ENCODE assay signal across 20 cellular contexts in genomic region chr17:1289695-1290094, GRCh38. TPM values are rescaled to one million over a fixed set of nuclear protein-coding genes. Genes with fewer than 3 reads are reported as not detected.
A peak's percentile ranks its signal among the peaks of the same experiment; 100 is the strongest.
DNase-seq lines count a peak whose midpoint lies in the region; ATAC-seq, FAIRE-seq and TF ChIP-seq lines count a peak whose summit lies in the region.
"Had no signal": no experiment of that assay in that cellular context is flagged by ENCODE, and none has a peak within 500 bp of the region (broad histone marks: within the 10 kb centered on the region; RNA-seq: fewer than 3 reads in every experiment).

No MANE protein-coding gene starts in this region.

- intact Hi-C loops in activated CD4-positive, alpha-beta memory T cell treated with anti-CD3 and anti-CD28 coated beads for 36 hours (cut with micrococcal nuclease), result no loop called here
- intact Hi-C loops in Calu3 (cut with micrococcal nuclease; ENCODE audit: unreplicated experiment) (no loop called here), vagina (cut with DNase I) (no loop called here)

- peaks cover 5% of the 10 kb centered on the region for H3K9me3 Mint-ChIP-seq in activated CD4-positive, alpha-beta memory T cell treated with anti-CD3 and anti-CD28 coated beads for 36 hours
- H3K9me3 Mint-ChIP-seq in activated CD4-positive, alpha-beta memory T cell treated with anti-CD3 and anti-CD28 coated beads, Interleukin-2, amount 10 ng/mL, durations not matched to agents 7 days and 5 days, result peaks cover 29% of the 10 kb centered on the region
- peaks cover 11% of the 10 kb centered on the region for H3K9me3 Mint-ChIP-seq in Calu3 (ENCODE audit: low read depth, unreplicated experiment)
- H3K9me3 Mint-ChIP-seq in natural killer cell treated with Interleukin-12 subunit alpha and Interleukin-12 subunit beta and Interleukin-15 and Interleukin-18, amount 100 ng/mL, for 72 hours, result peaks cover 8% of the 10 kb centered on the region

- H3K36me3 Mint-ChIP-seq in activated CD4-positive, alpha-beta memory T cell treated with anti-CD3 and anti-CD28 coated beads for 36 hours, result peaks cover 6% of the 10 kb centered on the region
- peaks cover 22% of the 10 kb centered on the region for H3K36me3 Mint-ChIP-seq in activated CD4-positive, alpha-beta memory T cell treated with anti-CD3 and anti-CD28 coated beads, Interleukin-2, amount 10 ng/mL, durations not matched to agents 7 days and 5 days (ENCODE audit: low read depth)
- H3K36me3 Mint-ChIP-seq in Calu3 (ENCODE audit: insufficient read depth, unreplicated experiment), result peaks cover 25% of the 10 kb centered on the region
- peaks cover 19% of the 10 kb centered on the region for H3K36me3 Mint-ChIP-seq in natural killer cell treated with Interleukin-12 subunit alpha and Interleukin-12 subunit beta and Interleukin-15 and Interleukin-18, amount 100 ng/mL, for 72 hours

- no peak overlapping the region for H2AFZ ChIP-seq in smooth muscle cell (ENCODE audit: low read depth)

- WGBS in smooth muscle cell (ENCODE audit: low lambda C conversion rate), result 92% methylated on average over 11 of the region's 11 CpGs

- no peak overlapping the region for H3K9ac ChIP-seq in smooth muscle cell (ENCODE audit: low read depth)
- H3K9ac ChIP-seq: BLaER1 treated with 17β-estradiol and CSF1 and Interleukin-3, amounts not matched to agents 10 nM and 100 nM; KMS-11 had no signal

- H3K27me3 Mint-ChIP-seq in activated CD4-positive, alpha-beta memory T cell treated with anti-CD3 and anti-CD28 coated beads for 36 hours, result no peaks in the 10 kb centered on the region
- peaks cover 1% of the 10 kb centered on the region for H3K27me3 Mint-ChIP-seq in activated CD4-positive, alpha-beta memory T cell treated with anti-CD3 and anti-CD28 coated beads, Interleukin-2, amount 10 ng/mL, durations not matched to agents 7 days and 5 days
- H3K27me3 Mint-ChIP-seq in Calu3 (ENCODE audit: unreplicated experiment), result peaks cover 38% of the 10 kb centered on the region
- no peaks in the 10 kb centered on the region for H3K27me3 Mint-ChIP-seq in natural killer cell treated with Interleukin-12 subunit alpha and Interleukin-12 subunit beta and Interleukin-15 and Interleukin-18, amount 100 ng/mL, for 72 hours

- H3K36me3 ChIP-seq in bronchial epithelial cell (ENCODE audit: control insufficient read depth, insufficient read depth, low read length) (no peaks in the 10 kb centered on the region), smooth muscle cell (ENCODE audit: low read depth) (no peaks in the 10 kb centered on the region), vagina (no peaks in the 10 kb centered on the region)
- H3K36me3 ChIP-seq: BLaER1 treated with 17β-estradiol and CSF1 and Interleukin-3, amounts not matched to agents 10 nM and 100 nM had no signal

- no peaks in the 10 kb centered on the region for H3K79me2 ChIP-seq in smooth muscle cell (ENCODE audit: low read depth)

- no peaks in the 10 kb centered on the region for H3K27me3 ChIP-seq in bronchial epithelial cell (ENCODE audit: control insufficient read depth, insufficient read depth, low read length)
- no peaks in the 10 kb centered on the region for H3K27me3 ChIP-seq in smooth muscle cell (ENCODE audit: low read depth)
- H3K27me3 ChIP-seq in vagina, result no peaks in the 10 kb centered on the region
- H3K27me3 ChIP-seq: BLaER1 treated with 17β-estradiol and CSF1 and Interleukin-3, amounts not matched to agents 10 nM and 100 nM had no signal

- no peaks in the 10 kb centered on the region for H3K9me3 ChIP-seq in smooth muscle cell (replicated peaks; ENCODE audit: low read depth)
- H3K9me3 ChIP-seq in vagina, result no peaks in the 10 kb centered on the region
- H3K9me3 ChIP-seq: A549 had no signal

- CTCF ChIA-PET in activated CD4-positive, alpha-beta memory T cell treated with anti-CD3 and anti-CD28 coated beads for 36 hours (lab: Charles Lee), result interaction anchor here (0.6 kb wide), 1 partner anchor 32 kb away, joined by 4 read pairs; no protein-coding TSS in a partner anchor
- CTCF ChIA-PET in activated CD4-positive, alpha-beta memory T cell treated with anti-CD3 and anti-CD28 coated beads, Interleukin-2, amount 10 ng/mL, durations not matched to agents 7 days and 5 days (lab: Charles Lee), result no interaction called here
- CTCF ChIA-PET in Calu3 (lab: Charles Lee), result no interaction called here

- H3K4me3 Mint-ChIP-seq in activated CD4-positive, alpha-beta memory T cell treated with anti-CD3 and anti-CD28 coated beads for 36 hours, result peak overlapping the region; percentile 13
- no peak overlapping the region for H3K4me3 Mint-ChIP-seq in activated CD4-positive, alpha-beta memory T cell treated with anti-CD3 and anti-CD28 coated beads, Interleukin-2, amount 10 ng/mL, durations not matched to agents 7 days and 5 days
- no peak overlapping the region for H3K4me3 Mint-ChIP-seq in Calu3 (ENCODE audit: low read depth, unreplicated experiment)
- H3K4me3 Mint-ChIP-seq in natural killer cell treated with Interleukin-12 subunit alpha and Interleukin-12 subunit beta and Interleukin-15 and Interleukin-18, amount 100 ng/mL, for 72 hours, result no peak overlapping the region
- H3K4me3 Mint-ChIP-seq: H9 had no signal

- DNase-seq in activated CD4-positive, alpha-beta memory T cell treated with anti-CD3 and anti-CD28 coated beads for 36 hours, result no peak
- no peak for DNase-seq in activated CD4-positive, alpha-beta memory T cell treated with anti-CD3 and anti-CD28 coated beads, Interleukin-2, amount 10 ng/mL, durations not matched to agents 7 days and 5 days
- DNase-seq in Calu3 (no peak), bronchial epithelial cell (ENCODE audit: low read depth) (peak; percentile 64), GM19240 (ENCODE audit: insufficient read length, low spot score) (no peak), smooth muscle cell (lab: John Stamatoyannopoulos, UW; ENCODE audit: unreplicated experiment) (no peak), vagina (ENCODE audit: extremely low spot score in 2 of 2) (no peak)
- no peak for DNase-seq in natural killer cell treated with Interleukin-12 subunit alpha and Interleukin-12 subunit beta and Interleukin-15 and Interleukin-18, amount 100 ng/mL, for 72 hours (ENCODE audit: low spot score)
- DNase-seq: EL, H9, NCI-H1048, NCI-H1436 treated with DMSO at 0.1 percent for 48 hours, NCI-H2081, NCI-H510A, NCI-H774, PC-3 had no signal

- peaks cover 14% of the 10 kb centered on the region for H3K4me1 Mint-ChIP-seq in activated CD4-positive, alpha-beta memory T cell treated with anti-CD3 and anti-CD28 coated beads for 36 hours (ENCODE audit: low read depth)
- peaks cover 41% of the 10 kb centered on the region for H3K4me1 Mint-ChIP-seq in activated CD4-positive, alpha-beta memory T cell treated with anti-CD3 and anti-CD28 coated beads, Interleukin-2, amount 10 ng/mL, durations not matched to agents 7 days and 5 days
- peaks cover 15% of the 10 kb centered on the region for H3K4me1 Mint-ChIP-seq in Calu3 (ENCODE audit: low read depth, unreplicated experiment)
- H3K4me1 Mint-ChIP-seq in natural killer cell treated with Interleukin-12 subunit alpha and Interleukin-12 subunit beta and Interleukin-15 and Interleukin-18, amount 100 ng/mL, for 72 hours (ENCODE audit: low read depth in 2 of 2), result peaks cover 56 to 59% of the 10 kb centered on the region in 2 donors
- H3K4me1 Mint-ChIP-seq: H9 had no signal

- no peak overlapping the region for H3K4me2 ChIP-seq in smooth muscle cell
- H3K4me2 ChIP-seq: A549; BLaER1 treated with 17β-estradiol and CSF1 and Interleukin-3, amounts not matched to agents 10 nM and 100 nM; KMS-11 had no signal

- no peak overlapping the region for H3K27ac ChIP-seq in smooth muscle cell (ENCODE audit: low read depth)
- H3K27ac ChIP-seq in vagina, result no peak overlapping the region
- H3K27ac ChIP-seq: A549; BLaER1 treated with 17β-estradiol and CSF1 and Interleukin-3, amounts not matched to agents 10 nM and 100 nM; KMS-11 had no signal

- H3K4me1 ChIP-seq in smooth muscle cell (ENCODE audit: low read depth), result no peaks in the 10 kb centered on the region
- H3K4me1 ChIP-seq in vagina, result no peaks in the 10 kb centered on the region
- H3K4me1 ChIP-seq: A549 had no signal

- POLR2A ChIA-PET in activated CD4-positive, alpha-beta memory T cell treated with anti-CD3 and anti-CD28 coated beads for 36 hours (lab: Charles Lee), result no interaction called here
- POLR2A ChIA-PET in activated CD4-positive, alpha-beta memory T cell treated with anti-CD3 and anti-CD28 coated beads, Interleukin-2, amount 10 ng/mL, durations not matched to agents 7 days and 5 days (lab: Charles Lee), result no interaction called here

- H3K4me3 ChIP-seq in bronchial epithelial cell (ENCODE audit: low read depth, low read length) (no peak overlapping the region), smooth muscle cell (no peak overlapping the region), vagina (no peak overlapping the region)
- H3K4me3 ChIP-seq: A549; BLaER1 treated with 17β-estradiol and CSF1 and Interleukin-3, amounts not matched to agents 10 nM and 100 nM had no signal

- TF ChIP-seq CTCF in Calu3 (IDR thresholded peaks at IDR 0.05; ENCODE audit: unreplicated experiment) (no peak), bronchial epithelial cell (IDR thresholded peaks at IDR 0.05; ENCODE audit: insufficient read depth, low read length, severe bottlenecking) (no peak), smooth muscle cell (IDR thresholded peaks at IDR 0.05; ENCODE audit: borderline replicate concordance, insufficient read depth, poor library complexity, severe bottlenecking) (no peak), vagina (IDR thresholded peaks at IDR 0.05) (no peak)

- ATAC-seq in natural killer cell treated with Interleukin-12 subunit alpha and Interleukin-12 subunit beta and Interleukin-15 and Interleukin-18, amount 100 ng/mL, for 72 hours, result no peak
- ATAC-seq: PC-3 had no signal

- TF ChIP-seq POLR2A in vagina (IDR thresholded peaks at IDR 0.05), result no peak

- no peaks in the 10 kb centered on the region for H4K20me1 ChIP-seq in smooth muscle cell (ENCODE audit: low read depth)
- H4K20me1 ChIP-seq: BLaER1 treated with 17β-estradiol and CSF1 and Interleukin-3, amounts not matched to agents 10 nM and 100 nM had no signal

- H3F3A ChIP-seq in smooth muscle cell (ENCODE audit: low read depth), result no peaks in the 10 kb centered on the region

- no peak overlapping the region for H3K27ac Mint-ChIP-seq in activated CD4-positive, alpha-beta memory T cell treated with anti-CD3 and anti-CD28 coated beads for 36 hours
- H3K27ac Mint-ChIP-seq in activated CD4-positive, alpha-beta memory T cell treated with anti-CD3 and anti-CD28 coated beads, Interleukin-2, amount 10 ng/mL, durations not matched to agents 7 days and 5 days, result no peak overlapping the region
- peak overlapping the region; percentile 22 for H3K27ac Mint-ChIP-seq in Calu3 (ENCODE audit: unreplicated experiment)
- H3K27ac Mint-ChIP-seq in natural killer cell treated with Interleukin-12 subunit alpha and Interleukin-12 subunit beta and Interleukin-15 and Interleukin-18, amount 100 ng/mL, for 72 hours, result peak overlapping the region; percentile 64 to 98
- H3K27ac Mint-ChIP-seq: H9 had no signal

- no TSS peak for BruUV-seq in Calu3 (replicated peaks; lab: Mats Ljungman, UMichigan)

- FAIRE-seq in bronchial epithelial cell (lab: Jason Lieb, UNC), result no peak
- FAIRE-seq: A549 had no signal

RNA-seq across cellular contexts. Expression of gene TRARG1, which starts 10.2 kb away (rescaled TPM):
- not detected for total RNA-seq in activated CD4-positive, alpha-beta memory T cell treated with anti-CD3 and anti-CD28 coated beads for 36 hours
- under 1 TPM; 0.73 to 0.80 TPM for total RNA-seq in activated CD4-positive, alpha-beta memory T cell treated with anti-CD3 and anti-CD28 coated beads, Interleukin-2, amount 10 ng/mL, durations not matched to agents 7 days and 5 days
- total RNA-seq in Calu3 (2022), result not detected in 2 replicates
- not detected in 2 replicates for total RNA-seq in bronchial epithelial cell
- total RNA-seq in natural killer cell treated with Interleukin-12 subunit alpha and Interleukin-12 subunit beta and Interleukin-15 and Interleukin-18, amount 100 ng/mL, for 72 hours, result not detected
- total RNA-seq in smooth muscle cell, result not detected in 2 replicates
- 0.09 TPM in 1 of 2 replicates, not detected in the other for polyA plus RNA-seq in smooth muscle cell
- 9.8 TPM for total RNA-seq in vagina
- total RNA-seq: H9, M059J, PC-3 had no signal
- polyA plus RNA-seq: A549 had no signal

RNA-seq across cellular contexts. Expression of gene BHLHA9, which starts 19.5 kb away (rescaled TPM):
- total RNA-seq in activated CD4-positive, alpha-beta memory T cell treated with anti-CD3 and anti-CD28 coated beads for 36 hours, result not detected
- not detected for total RNA-seq in activated CD4-positive, alpha-beta memory T cell treated with anti-CD3 and anti-CD28 coated beads, Interleukin-2, amount 10 ng/mL, durations not matched to agents 7 days and 5 days
- total RNA-seq in Calu3 (2022), result not detected in 2 replicates
- total RNA-seq in bronchial epithelial cell, result not detected in 2 replicates
- total RNA-seq in natural killer cell treated with Interleukin-12 subunit alpha and Interleukin-12 subunit beta and Interleukin-15 and Interleukin-18, amount 100 ng/mL, for 72 hours, result not detected
- total RNA-seq in smooth muscle cell, result not detected in 2 replicates
- polyA plus RNA-seq in smooth muscle cell, result not detected in 2 replicates
- not detected for total RNA-seq in vagina
- total RNA-seq: H9, M059J, PC-3 had no signal
- polyA plus RNA-seq: A549 had no signal

Comparison
In these comparisons a context has a peak if more than half of its experiments do, and no peak if none do; other contexts are left out.
1. H3K27ac Mint-ChIP-seq: peak in Calu3 (single experiment) and natural killer cell treated with Interleukin-12 subunit alpha and Interleukin-12 subunit beta and Interleukin-15 and Interleukin-18, amount 100 ng/mL, for 72 hours (2 of 2); none in activated CD4-positive, alpha-beta memory T cell treated with anti-CD3 and anti-CD28 coated beads for 36 hours (single experiment) and activated CD4-positive, alpha-beta memory T cell treated with anti-CD3 and anti-CD28 coated beads, Interleukin-2, amount 10 ng/mL, durations not matched to agents 7 days and 5 days (single experiment).